ENCODE assay signal across 9 cellular contexts in the genomic region with DNA sequence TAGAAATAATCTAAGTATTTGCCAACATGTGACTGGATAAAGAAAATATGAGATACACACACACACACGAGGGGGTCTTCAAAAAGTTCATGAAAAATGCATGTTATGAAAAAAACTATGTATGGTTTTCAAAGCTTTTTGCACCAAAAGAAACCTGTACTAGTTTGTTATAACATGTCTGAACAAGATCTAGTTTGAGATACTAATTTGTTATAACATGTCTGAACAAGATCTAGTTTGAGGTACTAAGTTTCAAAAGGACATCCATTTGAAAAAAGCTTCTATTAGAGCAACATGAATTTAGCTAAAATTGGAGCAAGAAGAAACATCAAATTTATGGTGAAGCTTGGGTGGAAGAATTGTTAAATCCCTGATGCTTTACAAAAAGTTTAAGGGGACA. TPM values are rescaled to one million over a fixed set of nuclear protein-coding genes. Genes with fewer than 3 reads are reported as not detected.
"Had no signal": no experiment of that assay in that cellular context is flagged by ENCODE, and none has a peak within 500 bp of the region (broad histone marks: within the 10 kb centered on the region; RNA-seq: fewer than 3 reads in every experiment).

No MANE protein-coding gene starts in this region.

- FAIRE-seq: G401.6, GM12878, GM12891, GM12892, GM18507, GM19239 had no signal

- DNase-seq: GDM1, GF-D8 had no signal

- H3K4me3 ChIP-seq: GM12878 had no signal

- ATAC-seq: GM12878 had no signal

RNA-seq across cellular contexts. Expression of a gene that starts 19.8 kb away (rescaled TPM):
- total RNA-seq: G401 had no signal
- polyA plus RNA-seq: GM12878 had no signal
